16 cellular contexts compared by ENCODE assay signal in the genomic region with DNA sequence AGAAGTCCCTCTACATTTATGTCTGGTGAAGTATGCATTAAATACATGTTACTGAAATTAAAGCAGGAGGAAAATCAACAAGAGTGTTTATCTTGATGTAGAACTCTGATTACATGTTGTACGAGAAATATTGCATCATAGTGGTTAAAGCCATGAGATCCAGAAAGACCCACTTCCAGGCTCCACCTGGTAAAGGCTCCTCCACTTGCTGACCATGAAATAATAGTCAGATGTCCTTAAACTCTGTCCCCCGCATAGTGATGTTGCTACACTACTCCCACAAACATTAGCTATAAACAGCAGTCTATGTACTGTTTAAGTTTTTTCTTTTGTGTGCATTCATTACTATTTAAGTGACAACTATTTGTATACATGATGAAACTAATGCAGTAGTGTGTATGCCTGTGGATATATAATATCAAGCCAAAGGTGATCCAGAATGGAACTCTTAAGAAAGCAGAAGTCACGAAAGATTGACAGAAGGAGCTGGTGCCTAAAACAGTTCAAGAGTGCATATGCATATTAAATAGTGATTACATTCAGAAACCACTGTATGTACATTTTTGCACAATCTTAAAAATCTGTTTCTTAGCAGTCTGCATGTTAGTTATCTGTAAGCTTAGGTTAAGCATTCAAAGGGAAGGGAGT.
A peak's percentile ranks its signal among the peaks of the same experiment; 100 is the strongest.
DNase-seq lines count a peak whose midpoint lies in the region; ATAC-seq and TF ChIP-seq lines count a peak whose summit lies in the region.
"Had no signal": no experiment of that assay in that cellular context is flagged by ENCODE, and none has a peak within 500 bp of the region (broad histone marks: within the 10 kb centered on the region; RNA-seq: fewer than 3 reads in every experiment).

No MANE protein-coding gene starts in this region.

- TF ChIP-seq RAD21 in IMR-90 (IDR thresholded peaks at IDR 0.05; ENCODE audit: low read length): no peak

- DNase-seq in NCI-H2107 treated with DMSO at 0.1 percent for 48 hours (lab: John Stamatoyannopoulos, UW; ENCODE audit: unreplicated experiment) (peak; percentile 33), NCI-H2107 (lab: John Stamatoyannopoulos, UW) (no peak), IMR-90 (no peak), adipocyte (ENCODE audit: low read depth) (peak; percentile 25), fibroblast of villous mesenchyme (ENCODE audit: low read depth) (peak; percentile 53), AG08395 (ENCODE audit: low spot score) (no peak), NOMO-1 treated with DMSO at 0.1 percent for 48 hours (lab: John Stamatoyannopoulos, UW; ENCODE audit: unreplicated experiment) (no peak)
- DNase-seq: CD4-positive, alpha-beta memory T cell; DMS153; DMS79; GDM1; HCEC 1CT had no signal

- H2BK5ac ChIP-seq in IMR-90 (ENCODE audit: low read depth, low read length, poor library complexity, severe bottlenecking): no peak overlapping the region

- POLR2A ChIA-PET in IMR-90 (lab: Charles Lee; ENCODE audit: unreplicated experiment): no interaction called here

- BruUV-seq in IMR-90 (replicated peaks; lab: Mats Ljungman, UMichigan): no TSS peak

- H2AK9ac ChIP-seq in IMR-90 (replicated peaks; ENCODE audit: low read depth, low read length, poor library complexity): no peak overlapping the region

- no peak for TF ChIP-seq POLR2A in IMR-90 (IDR thresholded peaks at IDR 0.05; ENCODE audit: low read depth, low read length)

- no peak overlapping the region for H3K14ac ChIP-seq in IMR-90 (replicated peaks; ENCODE audit: low read depth, low read length)

- no peak overlapping the region for H2BK15ac ChIP-seq in IMR-90 (ENCODE audit: low read depth, low read length)

- H3K4me3 ChIP-seq in IMR-90 (ENCODE audit: insufficient read depth, low read depth, low read length) (no peak overlapping the region), adipocyte (ENCODE audit: low read length) (no peak overlapping the region), fibroblast of villous mesenchyme (ENCODE audit: low read depth, low read length) (no peak overlapping the region)
- H3K4me3 ChIP-seq: A549, BLaER1, GM23338 had no signal

- no peak overlapping the region for H3K27ac ChIP-seq in IMR-90 (ENCODE audit: insufficient read depth, low read length)
- H3K27ac ChIP-seq: 22Rv1, A549, BLaER1 had no signal

- no peak overlapping the region for H3K9ac ChIP-seq in IMR-90 (ENCODE audit: low read depth, low read length)
- H3K9ac ChIP-seq in adipocyte (ENCODE audit: low read length): no peak overlapping the region
- H3K9ac ChIP-seq: BLaER1 had no signal

- WGBS in IMR-90 (ENCODE audit: extremely low coverage in 2 of 2, insufficient read length in 1 of 2), 2 experiments: 33% methylated on average over 1 of the region's 3 CpGs; no CpG with 5 or more reads in 1 of the 2 experiments

- CTCF ChIA-PET in IMR-90 (lab: Yijun Ruan, JAX): no interaction called here

- no peak overlapping the region for H4K8ac ChIP-seq in IMR-90 (ENCODE audit: low read depth in 2 of 2, low read length in 2 of 2)

- no peaks in the 10 kb centered on the region for H4K20me1 ChIP-seq in IMR-90 (ENCODE audit: insufficient read depth, low read length)
- H4K20me1 ChIP-seq: BLaER1 had no signal

- no peak overlapping the region for H2BK120ac ChIP-seq in IMR-90 (ENCODE audit: low read depth, low read length)

- H3K9me3 ChIP-seq in IMR-90 (ENCODE audit: control insufficient read depth, insufficient read depth, low read length) (no peaks in the 10 kb centered on the region), adipocyte (ENCODE audit: control insufficient read depth, low read length) (peaks cover 3% of the 10 kb centered on the region)
- H3K9me3 ChIP-seq: A549 had no signal

- no peak overlapping the region for H2AK5ac ChIP-seq in IMR-90 (ENCODE audit: low read depth, low read length)

- no peak overlapping the region for H3K4ac ChIP-seq in IMR-90 (ENCODE audit: low read depth, low read length)

- H2BK20ac ChIP-seq in IMR-90 (ENCODE audit: low read depth, low read length): no peak overlapping the region

- no peak overlapping the region for H3K18ac ChIP-seq in IMR-90 (ENCODE audit: low read depth, low read length)

- H3K27me3 ChIP-seq in IMR-90 (ENCODE audit: control insufficient read depth, insufficient read depth, low read length) (no peaks in the 10 kb centered on the region), adipocyte (replicated peaks; ENCODE audit: control insufficient read depth, insufficient read depth, low read length) (no peaks in the 10 kb centered on the region)
- H3K27me3 ChIP-seq: BLaER1 had no signal

- intact Hi-C loops in IMR-90 (cut with micrococcal nuclease): no loop called here

- H3K4me2 ChIP-seq in IMR-90 (ENCODE audit: low read depth, low read length): no peak overlapping the region
- H3K4me2 ChIP-seq: A549, BLaER1, GM23338 had no signal

- no peak overlapping the region for H3K23ac ChIP-seq in IMR-90 (ENCODE audit: low read depth, low read length)

- H4K91ac ChIP-seq in IMR-90 (ENCODE audit: insufficient read depth, low read depth, low read length): no peak overlapping the region

- H3K79me1 ChIP-seq in IMR-90 (ENCODE audit: low read depth in 1 of 2, low read length in 2 of 2): no peaks in the 10 kb centered on the region

- TF ChIP-seq CTCF in IMR-90 (conservative IDR thresholded peaks at IDR 0.05; ENCODE audit: low read depth, low read length): no peak
- no peak for TF ChIP-seq CTCF in fibroblast of villous mesenchyme (IDR thresholded peaks at IDR 0.05; ENCODE audit: insufficient read depth, low read depth, low read length)

- no peak for ATAC-seq in IMR-90 (ENCODE audit: low read depth)
- ATAC-seq: A549, GM23338 had no signal

- no peaks in the 10 kb centered on the region for H3K36me3 ChIP-seq in IMR-90 (ENCODE audit: control insufficient read depth, insufficient read depth, low read length)
- no peaks in the 10 kb centered on the region for H3K36me3 ChIP-seq in adipocyte (ENCODE audit: control insufficient read depth, insufficient read depth, low read length, severe bottlenecking)
- H3K36me3 ChIP-seq: BLaER1 had no signal

- no peak overlapping the region for H4K5ac ChIP-seq in IMR-90 (ENCODE audit: low read depth, low read length)

- in situ Hi-C loops in IMR-90 (cut with MboI; ENCODE audit: low sequenced_read_pairs): no loop called here

- no peaks in the 10 kb centered on the region; the same call in 1 of the 2 replicates for H3K4me1 ChIP-seq in IMR-90 (ENCODE audit: control insufficient read depth, insufficient read depth, low read length)
- no peaks in the 10 kb centered on the region for H3K4me1 ChIP-seq in adipocyte (ENCODE audit: control insufficient read depth, insufficient read depth, low read length)
- H3K4me1 ChIP-seq: A549, BLaER1 had no signal

- no peaks in the 10 kb centered on the region for H3K9me1 ChIP-seq in IMR-90 (ENCODE audit: insufficient read depth, low read length)

- dilution Hi-C loops in IMR-90 (cut with HindIII; ENCODE audit: low sequenced_read_pairs, unreplicated experiment): no loop called here

- no peak overlapping the region for H2AFZ ChIP-seq in IMR-90 (replicated peaks; ENCODE audit: low read length, poor library complexity)
- H2AFZ ChIP-seq: GM23338 had no signal

- no peak overlapping the region for H3K56ac ChIP-seq in IMR-90 (ENCODE audit: extremely low read depth, insufficient read depth, low read length)

TF ChIP-seq in IMR-90, 13 proteins besides CTCF, POLR2A, EP300 and RAD21:
- TF ChIP-seq MAFK (IDR thresholded peaks at IDR 0.05; ENCODE audit: low read depth, low read length): no peak
- TF ChIP-seq FOS (IDR thresholded peaks at IDR 0.05; ENCODE audit: low read depth, low read length): no peak
- peak; percentile 75 for TF ChIP-seq CEBPB (IDR thresholded peaks at IDR 0.05; ENCODE audit: low read depth, low read length)

Comparison
In these comparisons a context has a peak if more than half of its experiments do, and no peak if none do; other contexts are left out.
1. DNase-seq: peak in NCI-H2107 treated with DMSO at 0.1 percent for 48 hours (single experiment), adipocyte (single experiment) and fibroblast of villous mesenchyme (single experiment); none in NCI-H2107 (single experiment), IMR-90 (single experiment), AG08395 (single experiment) and NOMO-1 treated with DMSO at 0.1 percent for 48 hours (single experiment).